In the genomic region with DNA sequence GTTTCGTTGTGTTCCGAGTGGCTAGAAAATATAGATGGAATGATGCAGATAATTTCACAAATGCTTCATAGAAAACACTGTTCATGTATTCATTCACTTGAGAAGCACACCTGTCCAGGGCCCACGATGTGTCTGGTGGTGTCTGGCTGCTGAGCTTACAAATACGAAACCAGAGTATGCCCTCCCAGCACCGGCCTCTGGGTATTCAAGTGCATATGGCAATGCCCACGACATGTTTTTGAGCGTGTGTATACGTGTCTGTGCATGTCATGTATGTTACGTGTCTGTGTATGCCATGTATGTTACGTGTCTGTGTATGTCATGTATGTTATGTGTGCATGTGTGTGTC, we compare ENCODE assay signal across 24 cellular contexts. TPM values are rescaled to one million over a fixed set of nuclear protein-coding genes. Genes with fewer than 3 reads are reported as not detected.
"Had no signal": no experiment of that assay in that cellular context is flagged by ENCODE, and none has a peak within 500 bp of the region (broad histone marks: within the 10 kb centered on the region; RNA-seq: fewer than 3 reads in every experiment).

No MANE protein-coding gene starts in this region.

- H3K27ac Mint-ChIP-seq: activated naive CD8-positive, alpha-beta T cell treated with anti-CD3 and anti-CD28 coated beads, Interleukin-2, amount 10 ng/mL, durations not matched to agents 7 days and 5 days; endodermal cell; nephron; progenitor cell of endocrine pancreas; stimulated activated naive CD8-positive, alpha-beta T cell treated with anti-CD3 and anti-CD28 coated beads, Interleukin-15, Interleukin-2, amounts not matched to agents 100 ng/mL and 50 ng/mL, for 24 hours; T-cell had no signal

- DNase-seq: activated naive CD8-positive, alpha-beta T cell treated with anti-CD3 and anti-CD28 coated beads, Interleukin-2, amount 10 ng/mL, durations not matched to agents 7 days and 5 days; body of pancreas; caudate nucleus; dorsolateral prefrontal cortex; endodermal cell; foreskin melanocyte; glutamatergic neuron; hippocampal formation; left colon; lower lobe of right lung; nucleus accumbens; SIG-M5; stimulated activated CD4-positive, alpha-beta T cell treated with anti-CD3 and anti-CD28 coated beads, Interleukin-12 subunit alpha, Interleukin-12 subunit beta, amount 100 ng/mL, for 4 hours; stimulated activated CD4-positive, alpha-beta T cell treated with anti-CD3 and anti-CD28 coated beads, Interleukin-1b, Interleukin-23, amount 100 ng/mL, for 48 hours; T-cell; T1000 had no signal

- H3K9me3 ChIP-seq: body of pancreas, lower lobe of right lung, right atrium auricular region had no signal

- H3K36me3 ChIP-seq: lower lobe of right lung, right atrium auricular region, tibial nerve had no signal

- H3K4me1 ChIP-seq: body of pancreas, right atrium auricular region had no signal

- H3K4me3 ChIP-seq: body of pancreas, dorsolateral prefrontal cortex, lower lobe of right lung, right atrium auricular region, tibial nerve had no signal

- FAIRE-seq: islet of Langerhans, urothelium cell line had no signal

- H3K27me3 Mint-ChIP-seq: activated naive CD8-positive, alpha-beta T cell treated with anti-CD3 and anti-CD28 coated beads, Interleukin-2, amount 10 ng/mL, durations not matched to agents 7 days and 5 days; stimulated activated naive CD8-positive, alpha-beta T cell treated with anti-CD3 and anti-CD28 coated beads, Interleukin-15, Interleukin-2, amounts not matched to agents 100 ng/mL and 50 ng/mL, for 24 hours; T-cell had no signal

- H3K9me3 Mint-ChIP-seq: activated naive CD8-positive, alpha-beta T cell treated with anti-CD3 and anti-CD28 coated beads, Interleukin-2, amount 10 ng/mL, durations not matched to agents 7 days and 5 days; endodermal cell; stimulated activated naive CD8-positive, alpha-beta T cell treated with anti-CD3 and anti-CD28 coated beads, Interleukin-15, Interleukin-2, amounts not matched to agents 100 ng/mL and 50 ng/mL, for 24 hours; T-cell had no signal

- H3K4me3 Mint-ChIP-seq: activated naive CD8-positive, alpha-beta T cell treated with anti-CD3 and anti-CD28 coated beads, Interleukin-2, amount 10 ng/mL, durations not matched to agents 7 days and 5 days; endodermal cell; nephron; stimulated activated naive CD8-positive, alpha-beta T cell treated with anti-CD3 and anti-CD28 coated beads, Interleukin-15, Interleukin-2, amounts not matched to agents 100 ng/mL and 50 ng/mL, for 24 hours; T-cell had no signal

- H3K4me1 Mint-ChIP-seq: endodermal cell, nephron had no signal

- H3K27ac ChIP-seq: body of pancreas, dorsolateral prefrontal cortex, epithelial cell of prostate, lower lobe of right lung, right atrium auricular region had no signal

RNA-seq across cellular contexts. Expression of gene IL2RA, which starts 37.9 kb away (rescaled TPM):
- total RNA-seq: endodermal cell, progenitor cell of endocrine pancreas had no signal
